ENCODE assay signal across 22 cellular contexts in genomic region chr17:76091526-76092285, GRCh38. TPM values are rescaled to one million over a fixed set of nuclear protein-coding genes. Genes with fewer than 3 reads are reported as not detected.
A peak's percentile ranks its signal among the peaks of the same experiment; 100 is the strongest.
DNase-seq lines count a peak whose midpoint lies in the region; ATAC-seq, FAIRE-seq and TF ChIP-seq lines count a peak whose summit lies in the region.
"Had no signal": no experiment of that assay in that cellular context is flagged by ENCODE, and none has a peak within 500 bp of the region (broad histone marks: within the 10 kb centered on the region; RNA-seq: fewer than 3 reads in every experiment).

No MANE protein-coding gene starts in this region.

- no peak for FAIRE-seq in D721Med (lab: Jason Lieb, UNC)

- peaks cover 0 to 33% (median 30%) of the 10 kb centered on the region in 10 experiments; a peak in 17 of 20 replicates for H3K4me1 ChIP-seq in BLaER1 treated with 17β-estradiol and CSF1 and Interleukin-3, amounts not matched to agents 10 nM and 100 nM

- DNase-seq in D721Med (ENCODE audit: insufficient read length, low spot score): peak; percentile 5
- DNase-seq in activated T-helper 1 cell treated with anti-CD3 and anti-CD28 coated beads, Interleukin-12 subunit alpha, Interleukin-12 subunit beta, Interleukin-2, Interleukin-4 antibody, amounts not matched to agents 30 ng/mL and 10 ng/mL and 1 ng/mL, durations not matched to agents 14 hours and 24 hours and 36 hours (ENCODE audit: low spot score): no peak
- DNase-seq in iPS-NIHi11 (ENCODE audit: low spot score): peak; percentile 7
- no peak for DNase-seq in NCI-H510A (lab: John Stamatoyannopoulos, UW)
- DNase-seq: cortex of kidney; DND-41; mammary epithelial cell; NCI-H187 treated with DMSO at 0.1 percent for 48 hours; NCI-H526 treated with DMSO at 0.1 percent for 48 hours; stimulated activated CD4-positive, alpha-beta T cell treated with anti-CD3 and anti-CD28 coated beads, Interleukin-15, amount 100 ng/mL, for 24 hours had no signal

- ATAC-seq in HG03521 (IDR thresholded peaks at IDR 0.05; ENCODE audit: unreplicated experiment) (no peak), GM21390 (IDR thresholded peaks at IDR 0.05; ENCODE audit: unreplicated experiment) (no peak), HG03045 (IDR thresholded peaks at IDR 0.05; ENCODE audit: unreplicated experiment) (no peak)
- ATAC-seq: esophagus mucosa, Panc1 had no signal

- TF ChIP-seq CTCF in D721Med (IDR thresholded peaks at IDR 0.05; ENCODE audit: insufficient read depth, missing control alignments): no peak

- H3K36me3 Mint-ChIP-seq in activated T-helper 1 cell treated with anti-CD3 and anti-CD28 coated beads, Interleukin-12 subunit alpha, Interleukin-12 subunit beta, Interleukin-2, Interleukin-4 antibody, amounts not matched to agents 30 ng/mL and 10 ng/mL and 1 ng/mL, durations not matched to agents 14 hours and 24 hours and 36 hours (ENCODE audit: low read depth): peaks cover 31% of the 10 kb centered on the region

- peak overlapping the region; percentile 62 for H3K27ac Mint-ChIP-seq in activated T-helper 1 cell treated with anti-CD3 and anti-CD28 coated beads, Interleukin-12 subunit alpha, Interleukin-12 subunit beta, Interleukin-2, Interleukin-4 antibody, amounts not matched to agents 30 ng/mL and 10 ng/mL and 1 ng/mL, durations not matched to agents 14 hours and 24 hours and 36 hours
- H3K27ac Mint-ChIP-seq: B cell, nephron had no signal

- no peaks in the 10 kb centered on the region for H3K4me1 Mint-ChIP-seq in activated T-helper 1 cell treated with anti-CD3 and anti-CD28 coated beads, Interleukin-12 subunit alpha, Interleukin-12 subunit beta, Interleukin-2, Interleukin-4 antibody, amounts not matched to agents 30 ng/mL and 10 ng/mL and 1 ng/mL, durations not matched to agents 14 hours and 24 hours and 36 hours (ENCODE audit: low read depth)
- H3K4me1 Mint-ChIP-seq: B cell, nephron had no signal

- no peaks in the 10 kb centered on the region for H3K27me3 ChIP-seq in BLaER1 treated with 17β-estradiol and CSF1 and Interleukin-3, amounts not matched to agents 10 nM and 100 nM

- no peaks in the 10 kb centered on the region for H3K27me3 Mint-ChIP-seq in activated T-helper 1 cell treated with anti-CD3 and anti-CD28 coated beads, Interleukin-12 subunit alpha, Interleukin-12 subunit beta, Interleukin-2, Interleukin-4 antibody, amounts not matched to agents 30 ng/mL and 10 ng/mL and 1 ng/mL, durations not matched to agents 14 hours and 24 hours and 36 hours (ENCODE audit: insufficient read depth)
- H3K27me3 Mint-ChIP-seq: B cell had no signal

- H3K36me3 ChIP-seq in BLaER1 treated with 17β-estradiol and CSF1 and Interleukin-3, amounts not matched to agents 10 nM and 100 nM: peaks cover 85 to 100% (median 98%) of the 10 kb centered on the region in 11 experiments

- peak overlapping the region in 3 of 11 experiments; percentile 1 to 42 (median 30); a peak in 6 of 22 replicates for H3K9ac ChIP-seq in BLaER1 treated with 17β-estradiol and CSF1 and Interleukin-3, amounts not matched to agents 10 nM and 100 nM

- H3K4me3 Mint-ChIP-seq in activated T-helper 1 cell treated with anti-CD3 and anti-CD28 coated beads, Interleukin-12 subunit alpha, Interleukin-12 subunit beta, Interleukin-2, Interleukin-4 antibody, amounts not matched to agents 30 ng/mL and 10 ng/mL and 1 ng/mL, durations not matched to agents 14 hours and 24 hours and 36 hours: peak overlapping the region; percentile 20
- H3K4me3 Mint-ChIP-seq: B cell, nephron had no signal

- no peak overlapping the region for H3K4me3 ChIP-seq in BLaER1 treated with 17β-estradiol and CSF1 and Interleukin-3, amounts not matched to agents 10 nM and 100 nM
- H3K4me3 ChIP-seq: SK-N-MC had no signal

- peak overlapping the region in 9 of 11 experiments; percentile 9 to 77 (median 58); a peak in 13 of 22 replicates for H3K4me2 ChIP-seq in BLaER1 treated with 17β-estradiol and CSF1 and Interleukin-3, amounts not matched to agents 10 nM and 100 nM

- H4K20me1 ChIP-seq in BLaER1 treated with 17β-estradiol and CSF1 and Interleukin-3, amounts not matched to agents 10 nM and 100 nM: peaks cover 0 to 68% (median 21%) of the 10 kb centered on the region in 11 experiments; a peak in 14 of 22 replicates

- no peaks in the 10 kb centered on the region for H3K9me3 ChIP-seq in BLaER1 treated with 17β-estradiol and CSF1 and Interleukin-3, amounts not matched to agents 10 nM and 100 nM (replicated peaks in 1 of 11)

- no peaks in the 10 kb centered on the region for H3K9me3 Mint-ChIP-seq in activated T-helper 1 cell treated with anti-CD3 and anti-CD28 coated beads, Interleukin-12 subunit alpha, Interleukin-12 subunit beta, Interleukin-2, Interleukin-4 antibody, amounts not matched to agents 30 ng/mL and 10 ng/mL and 1 ng/mL, durations not matched to agents 14 hours and 24 hours and 36 hours
- H3K9me3 Mint-ChIP-seq: nephron had no signal

- peak overlapping the region in 8 of 11 experiments; percentile 15 to 60 (median 49); a peak in 14 of 22 replicates for H3K27ac ChIP-seq in BLaER1 treated with 17β-estradiol and CSF1 and Interleukin-3, amounts not matched to agents 10 nM and 100 nM
- H3K27ac ChIP-seq: SK-N-MC had no signal

- intact Hi-C loops in activated T-helper 1 cell treated with anti-CD3 and anti-CD28 coated beads, Interleukin-12 subunit alpha, Interleukin-12 subunit beta, Interleukin-2, Interleukin-4 antibody, amounts not matched to agents 30 ng/mL and 10 ng/mL and 1 ng/mL, durations not matched to agents 14 hours and 24 hours and 36 hours (cut with micrococcal nuclease): no loop called here

RNA-seq across cellular contexts. Expression of gene EXOC7, which starts 11.9 kb away (rescaled TPM):
- 108 and 116 TPM in 2 replicates for total RNA-seq in activated T-helper 1 cell treated with anti-CD3 and anti-CD28 coated beads, Interleukin-12 subunit alpha, Interleukin-12 subunit beta, Interleukin-2, Interleukin-4 antibody, amounts not matched to agents 30 ng/mL and 10 ng/mL and 1 ng/mL, durations not matched to agents 14 hours and 24 hours and 36 hours

RNA-seq across cellular contexts. Expression of gene ZACN, which starts 12.7 kb away (rescaled TPM):
- 2.7 and 2.9 TPM in 2 replicates for total RNA-seq in activated T-helper 1 cell treated with anti-CD3 and anti-CD28 coated beads, Interleukin-12 subunit alpha, Interleukin-12 subunit beta, Interleukin-2, Interleukin-4 antibody, amounts not matched to agents 30 ng/mL and 10 ng/mL and 1 ng/mL, durations not matched to agents 14 hours and 24 hours and 36 hours
- total RNA-seq: aorta, esophagus mucosa, glomerular endothelial cell, mammary epithelial cell, renal cortical epithelial cell had no signal

RNA-seq across cellular contexts. Expression of gene GALR2, which starts 17.1 kb away (rescaled TPM):
- total RNA-seq in activated T-helper 1 cell treated with anti-CD3 and anti-CD28 coated beads, Interleukin-12 subunit alpha, Interleukin-12 subunit beta, Interleukin-2, Interleukin-4 antibody, amounts not matched to agents 30 ng/mL and 10 ng/mL and 1 ng/mL, durations not matched to agents 14 hours and 24 hours and 36 hours: 3.6 and 3.7 TPM in 2 replicates
- total RNA-seq: aorta, glomerular endothelial cell, mammary epithelial cell had no signal

RNA-seq across cellular contexts. Expression of gene SRP68, which starts 19.4 kb away (rescaled TPM):
- total RNA-seq in activated T-helper 1 cell treated with anti-CD3 and anti-CD28 coated beads, Interleukin-12 subunit alpha, Interleukin-12 subunit beta, Interleukin-2, Interleukin-4 antibody, amounts not matched to agents 30 ng/mL and 10 ng/mL and 1 ng/mL, durations not matched to agents 14 hours and 24 hours and 36 hours: 177 and 184 TPM in 2 replicates

RNA-seq across cellular contexts. Expression of gene FOXJ1, which starts 49.3 kb away (rescaled TPM):
- total RNA-seq in activated T-helper 1 cell treated with anti-CD3 and anti-CD28 coated beads, Interleukin-12 subunit alpha, Interleukin-12 subunit beta, Interleukin-2, Interleukin-4 antibody, amounts not matched to agents 30 ng/mL and 10 ng/mL and 1 ng/mL, durations not matched to agents 14 hours and 24 hours and 36 hours: 0.10 TPM in 1 of 2 replicates, not detected in the other
- total RNA-seq: aorta, esophagus mucosa, mammary epithelial cell had no signal

Comparison
In these comparisons a context has a peak if more than half of its experiments do, and no peak if none do; other contexts are left out.
1. DNase-seq: peak in D721Med (single experiment) and iPS-NIHi11 (single experiment); none in activated T-helper 1 cell treated with anti-CD3 and anti-CD28 coated beads, Interleukin-12 subunit alpha, Interleukin-12 subunit beta, Interleukin-2, Interleukin-4 antibody, amounts not matched to agents 30 ng/mL and 10 ng/mL and 1 ng/mL, durations not matched to agents 14 hours and 24 hours and 36 hours (single experiment) and NCI-H510A (single experiment).